16 cellular contexts compared by ENCODE assay signal in genomic region chr13:44148159-44148929, GRCh38.
DNase-seq lines count a peak whose midpoint lies in the region; ATAC-seq and TF ChIP-seq lines count a peak whose summit lies in the region.
"Had no signal": no experiment of that assay in that cellular context is flagged by ENCODE, and none has a peak within 500 bp of the region (broad histone marks: within the 10 kb centered on the region; RNA-seq: fewer than 3 reads in every experiment).

No MANE protein-coding gene starts in this region.

- H3K4me3 Mint-ChIP-seq in MCF 10A (ENCODE audit: unreplicated experiment) = no peak overlapping the region
- H3K4me3 Mint-ChIP-seq: immature natural killer cell, memory B cell, neural crest cell had no signal

- TF ChIP-seq CTCF in MCF 10A (IDR thresholded peaks at IDR 0.05; ENCODE audit: unreplicated experiment) = no peak
- no peak for TF ChIP-seq CTCF in breast epithelium (IDR thresholded peaks at IDR 0.05)

- H3K27ac ChIP-seq in breast epithelium = no peak overlapping the region
- peak overlapping the region; percentile 92 for H3K27ac ChIP-seq in temporal lobe (ENCODE audit: low read depth, low read length)
- H3K27ac ChIP-seq: vagina had no signal

- no peaks in the 10 kb centered on the region for H3K27me3 ChIP-seq in breast epithelium
- H3K27me3 ChIP-seq: vagina had no signal

- no peaks in the 10 kb centered on the region for H3K27me3 Mint-ChIP-seq in MCF 10A (ENCODE audit: insufficient read depth, unreplicated experiment)

- no TSS peak for BruUV-seq in MCF 10A (replicated peaks; lab: Mats Ljungman, UMichigan)

- no peak overlapping the region for H3K4me3 ChIP-seq in breast epithelium
- H3K4me3 ChIP-seq: vagina had no signal

- POLR2A ChIA-PET in MCF 10A (lab: Yijun Ruan, JAX) = interaction anchor here (0.8 kb wide), 1 partner anchor 186 kb away, joined by 3 read pairs; no protein-coding TSS in a partner anchor

- H3K36me3 ChIP-seq in breast epithelium = no peaks in the 10 kb centered on the region
- H3K36me3 ChIP-seq: vagina had no signal

- TF ChIP-seq POLR2A in breast epithelium (IDR thresholded peaks at IDR 0.05) = no peak

- H3K4me1 Mint-ChIP-seq in MCF 10A (ENCODE audit: insufficient read depth, unreplicated experiment) = peaks cover 8% of the 10 kb centered on the region

- no peaks in the 10 kb centered on the region for H3K9me3 ChIP-seq in breast epithelium
- H3K9me3 ChIP-seq: vagina had no signal

- peak; percentile 47 for DNase-seq in MCF 10A (ENCODE audit: unreplicated experiment)
- DNase-seq in breast epithelium (ENCODE audit: low spot score in 2 of 2) = no peak
- DNase-seq in anterior cingulate cortex (lab: John Stamatoyannopoulos, UW) = peak in 30 of 58 donors; percentile 4 to 60 (median 28)
- DNase-seq in iris pigment epithelial cell (ENCODE audit: low read depth) = peak; percentile 9
- no peak for DNase-seq in MV-4-11 (lab: John Stamatoyannopoulos, UW)
- DNase-seq in NCI-H128 (lab: John Stamatoyannopoulos, UW; ENCODE audit: unreplicated experiment) = no peak
- DNase-seq: activated naive CD4-positive, alpha-beta T cell treated with anti-CD3 and anti-CD28 coated beads, Interleukin-2, amount 50 U/mL, for 16 hours; dermis blood vessel endothelial cell; NCI-H1694 treated with DMSO at 0.1 percent for 48 hours; NCI-H748 treated with DMSO at 0.1 percent for 48 hours had no signal

- CTCF ChIA-PET in MCF 10A (lab: Yijun Ruan, JAX) = interaction anchor here (0.5 to 1.3 kb wide), 3 partner anchors 11 to 335 kb away, joined by 3 to 4 read pairs (median 3); no protein-coding TSS in a partner anchor

- intact Hi-C loops in MCF 10A (cut with micrococcal nuclease) = no loop called here
- intact Hi-C loops in breast epithelium (cut with DNase I; ENCODE audit: low total_unique reads) = loop anchor here (10.0 kb wide), 1 partner anchor 94 kb away; no protein-coding TSS in a partner anchor

- peaks cover 3% of the 10 kb centered on the region for H3K36me3 Mint-ChIP-seq in MCF 10A (ENCODE audit: insufficient read depth, unreplicated experiment)
- H3K36me3 Mint-ChIP-seq: immature natural killer cell, memory B cell had no signal

- peaks cover 7% of the 10 kb centered on the region for H3K9me3 Mint-ChIP-seq in MCF 10A (ENCODE audit: unreplicated experiment)
- H3K9me3 Mint-ChIP-seq: immature natural killer cell, neural crest cell had no signal

- ATAC-seq in HG03571 (IDR thresholded peaks at IDR 0.05; ENCODE audit: unreplicated experiment) = no peak

- no peaks in the 10 kb centered on the region for H3K4me1 ChIP-seq in breast epithelium
- H3K4me1 ChIP-seq: vagina had no signal

- H3K27ac Mint-ChIP-seq in MCF 10A (ENCODE audit: low read depth, unreplicated experiment) = no peak overlapping the region
- H3K27ac Mint-ChIP-seq: immature natural killer cell, memory B cell had no signal

Comparison
In these comparisons a context has a peak if more than half of its experiments do, and no peak if none do; other contexts are left out.
1. DNase-seq: peak in MCF 10A (single experiment), anterior cingulate cortex (30 of 58) and iris pigment epithelial cell (single experiment); none in breast epithelium (0 of 2), MV-4-11 (single experiment) and NCI-H128 (single experiment).